In the genomic region with DNA sequence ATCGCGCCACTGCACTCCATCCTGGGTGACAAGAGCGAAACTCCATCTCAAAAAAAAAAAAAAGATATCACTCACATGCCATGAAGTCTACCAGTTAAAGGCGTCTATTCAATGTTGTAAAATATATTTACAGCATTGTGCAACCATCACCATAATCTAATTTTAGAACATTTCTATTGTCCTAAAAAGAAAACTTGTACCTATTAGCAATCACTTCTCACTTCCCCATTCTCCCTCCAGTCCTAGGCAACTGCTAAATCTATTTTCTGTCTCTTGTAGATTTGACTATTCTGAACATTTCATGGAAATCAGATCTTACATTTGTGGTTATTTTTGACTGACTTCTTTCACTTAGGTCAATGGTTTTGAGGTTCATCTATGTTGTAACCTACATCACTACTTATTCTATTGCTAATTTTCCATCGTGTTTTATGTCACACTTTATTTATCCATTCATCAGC, we compare ENCODE assay signal across 9 cellular contexts. TPM values are rescaled to one million over a fixed set of nuclear protein-coding genes. Genes with fewer than 3 reads are reported as not detected.
A peak's percentile ranks its signal among the peaks of the same experiment; 100 is the strongest.
DNase-seq lines count a peak whose midpoint lies in the region; ATAC-seq and TF ChIP-seq lines count a peak whose summit lies in the region.
"Had no signal": no experiment of that assay in that cellular context is flagged by ENCODE, and none has a peak within 500 bp of the region (broad histone marks: within the 10 kb centered on the region; RNA-seq: fewer than 3 reads in every experiment).

No MANE protein-coding gene starts in this region.

- H3K27ac ChIP-seq in foreskin keratinocyte: no peak overlapping the region

- H3K27me3 ChIP-seq in foreskin keratinocyte: no peaks in the 10 kb centered on the region

- no peaks in the 10 kb centered on the region for H3K9me3 Mint-ChIP-seq in type B pancreatic cell
- H3K9me3 Mint-ChIP-seq: activated naive CD8-positive, alpha-beta T cell treated with anti-CD3 and anti-CD28 coated beads, Interleukin-2, amount 10 ng/mL, durations not matched to agents 7 days and 5 days had no signal

- no peak overlapping the region for H3K27ac Mint-ChIP-seq in type B pancreatic cell
- H3K27ac Mint-ChIP-seq: activated naive CD8-positive, alpha-beta T cell treated with anti-CD3 and anti-CD28 coated beads, Interleukin-2, amount 10 ng/mL, durations not matched to agents 7 days and 5 days had no signal

- H3K27me3 Mint-ChIP-seq in type B pancreatic cell: no peaks in the 10 kb centered on the region
- H3K27me3 Mint-ChIP-seq: activated naive CD8-positive, alpha-beta T cell treated with anti-CD3 and anti-CD28 coated beads, Interleukin-2, amount 10 ng/mL, durations not matched to agents 7 days and 5 days had no signal

- H3K36me3 Mint-ChIP-seq in type B pancreatic cell: no peaks in the 10 kb centered on the region

- no peak for TF ChIP-seq CTCF in type B pancreatic cell (conservative IDR thresholded peaks at IDR 0.05)
- no peak for TF ChIP-seq CTCF in foreskin keratinocyte (conservative IDR thresholded peaks at IDR 0.05)

- H3K4me3 Mint-ChIP-seq in type B pancreatic cell: no peak overlapping the region
- H3K4me3 Mint-ChIP-seq: activated naive CD8-positive, alpha-beta T cell treated with anti-CD3 and anti-CD28 coated beads, Interleukin-2, amount 10 ng/mL, durations not matched to agents 7 days and 5 days had no signal

- DNase-seq in pons (ENCODE audit: low spot score) (peak; percentile 56), type B pancreatic cell (ENCODE audit: extremely low spot score, unreplicated experiment) (no peak), DMS79 (lab: John Stamatoyannopoulos, UW) (no peak), foreskin keratinocyte (no peak)
- DNase-seq in activated CD4-positive, alpha-beta T cell treated with anti-CD3 and anti-CD28 coated beads, Interleukin-2, amount 50 U/mL, for 4 hours: no peak
- DNase-seq: activated naive CD8-positive, alpha-beta T cell treated with anti-CD3 and anti-CD28 coated beads, Interleukin-2, amount 10 ng/mL, durations not matched to agents 7 days and 5 days had no signal

- ATAC-seq in GM18907 (IDR thresholded peaks at IDR 0.05; ENCODE audit: unreplicated experiment) (peak; percentile 90), HG02588 (IDR thresholded peaks at IDR 0.05; ENCODE audit: unreplicated experiment) (peak; percentile 93), HG03565 (IDR thresholded peaks at IDR 0.05; ENCODE audit: unreplicated experiment) (peak; percentile 94), foreskin keratinocyte (no peak)

- H3K4me1 ChIP-seq in foreskin keratinocyte: peaks cover 2% of the 10 kb centered on the region

- H3K4me1 Mint-ChIP-seq in type B pancreatic cell (ENCODE audit: unreplicated experiment): peaks cover 6% of the 10 kb centered on the region

RNA-seq across cellular contexts. Expression of gene OTUD1, which starts 25.2 kb away (rescaled TPM):
- 16.1 and 20.9 TPM in 2 replicates for total RNA-seq in type B pancreatic cell (ENCODE audit: low replicate concordance)
- 5.5 and 7.6 TPM in 2 replicates for total RNA-seq in foreskin keratinocyte
- 3.0 and 4.5 TPM in 2 replicates for polyA plus RNA-seq in foreskin keratinocyte
